ENCODE assay signal across 8 cellular contexts in the genomic region with DNA sequence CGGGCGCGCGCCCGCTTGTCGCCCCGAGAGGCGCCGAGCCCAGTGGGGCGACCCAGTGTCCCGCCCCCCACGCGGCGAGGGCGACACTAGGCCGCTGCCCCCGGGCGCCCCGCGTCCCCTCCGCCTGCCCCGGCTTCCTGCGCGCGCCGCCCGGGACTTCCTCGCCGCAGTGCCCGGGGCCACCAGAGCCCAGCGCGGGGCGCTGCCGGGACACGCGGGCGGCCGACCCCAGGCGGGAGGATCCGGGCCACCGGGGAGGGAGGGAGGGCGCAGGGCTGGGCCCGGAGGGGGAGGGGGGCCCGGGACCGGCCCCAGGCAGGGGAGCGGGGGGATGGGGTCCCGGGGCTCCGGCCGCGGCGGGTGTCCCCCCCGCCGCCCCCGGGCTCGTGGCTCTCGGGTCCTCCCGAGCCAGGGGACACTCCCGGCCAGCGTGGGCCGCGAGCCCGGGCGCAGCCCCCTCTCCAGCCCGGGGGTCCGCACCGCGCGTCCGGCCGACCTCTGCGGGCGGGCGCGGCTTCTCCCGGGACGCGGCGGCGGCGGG. TPM values are rescaled to one million over a fixed set of nuclear protein-coding genes. Genes with fewer than 3 reads are reported as not detected.
DNase-seq lines count a peak whose midpoint lies in the region; ATAC-seq, FAIRE-seq and TF ChIP-seq lines count a peak whose summit lies in the region.

No MANE protein-coding gene starts in this region.

- no peaks in the 10 kb centered on the region for H3K36me3 ChIP-seq in pancreas

- H3K9me3 Mint-ChIP-seq in activated T-cell treated with anti-CD3 and anti-CD28 coated beads, Interleukin-2, amount 50 U/mL, for 4 hours: peaks cover 7% of the 10 kb centered on the region

- H3K27ac ChIP-seq in pancreas: peak overlapping the region; percentile 92 to 96 (median 94)

- TF ChIP-seq CTCF in fibroblast of the aortic adventitia (IDR thresholded peaks at IDR 0.05; ENCODE audit: insufficient read depth, low read length): peak; percentile 17
- TF ChIP-seq CTCF in pancreas (IDR thresholded peaks at IDR 0.05): peak in 1 of 4 donors; percentile 23

- WGBS in pancreas, 2 donors: 1% methylated on average over 28 to 80 of the region's 80 CpGs

- FAIRE-seq in pancreas (lab: Jason Lieb, UNC): no peak

- H3K36me3 Mint-ChIP-seq in activated T-cell treated with anti-CD3 and anti-CD28 coated beads, Interleukin-2, amount 50 U/mL, for 4 hours (ENCODE audit: insufficient read depth): no peaks in the 10 kb centered on the region

- no peak overlapping the region for H3K4me3 Mint-ChIP-seq in activated T-cell treated with anti-CD3 and anti-CD28 coated beads, Interleukin-2, amount 50 U/mL, for 4 hours

- DNase-seq in EH (ENCODE audit: low read depth) (peak; percentile 61), NCI-H460 (ENCODE audit: extremely low read depth, low read depth) (peak; percentile 56), fibroblast of the aortic adventitia (ENCODE audit: low read depth) (no peak), pancreas (peak; percentile 65 to 90 (median 80)), NCI-H524 treated with DMSO at 0.1 percent for 48 hours (lab: John Stamatoyannopoulos, UW) (no peak), COLO829 (ENCODE audit: low spot score) (no peak)
- DNase-seq in activated T-cell treated with anti-CD3 and anti-CD28 coated beads, Interleukin-2, amount 50 U/mL, for 4 hours: peak; percentile 57

- intact Hi-C loops in pancreas (cut with DNase I): no loop called here

- no peaks in the 10 kb centered on the region for H3K27me3 Mint-ChIP-seq in activated T-cell treated with anti-CD3 and anti-CD28 coated beads, Interleukin-2, amount 50 U/mL, for 4 hours (ENCODE audit: low read depth)

- H3K4me1 Mint-ChIP-seq in activated T-cell treated with anti-CD3 and anti-CD28 coated beads, Interleukin-2, amount 50 U/mL, for 4 hours (ENCODE audit: low read depth): peaks cover 20% of the 10 kb centered on the region

- H3K4me1 ChIP-seq in pancreas: peaks cover 23 to 34% (median 24%) of the 10 kb centered on the region in 3 donors

- peak overlapping the region; percentile 60 for H3K4me3 ChIP-seq in fibroblast of the aortic adventitia (ENCODE audit: low read depth, low read length)
- peak overlapping the region; percentile 28 to 80 (median 66) for H3K4me3 ChIP-seq in pancreas

- H3K9me3 ChIP-seq in pancreas: no peaks in the 10 kb centered on the region

- peak; percentile 45 for ATAC-seq in GM21786 (IDR thresholded peaks at IDR 0.05; ENCODE audit: unreplicated experiment)
- ATAC-seq in activated T-cell treated with anti-CD3 and anti-CD28 coated beads, Interleukin-2, amount 50 U/mL, for 4 hours: peak; percentile 71 to 72
- ATAC-seq in pancreas: peak; percentile 13 to 53 (median 27)

- no peaks in the 10 kb centered on the region for H3K27me3 ChIP-seq in pancreas

RNA-seq across cellular contexts. Expression of a gene that starts 0.4 kb away (rescaled TPM):
- 18.6 and 21.8 TPM in 2 replicates for total RNA-seq in NCI-H460 (2014; rRNA removed; shearing (Covaris generic))
- 23.8 and 36.3 TPM in 2 replicates for polyA plus RNA-seq in NCI-H460 (2014; cell fraction: nucleus; rRNA removed)
- 1 to 10 TPM; 3.3 to 4.3 (median 4.1) TPM for total RNA-seq in activated T-cell treated with anti-CD3 and anti-CD28 coated beads, Interleukin-2, amount 50 U/mL, for 4 hours
- total RNA-seq in fibroblast of the aortic adventitia (ENCODE audit: low replicate concordance) (6.1 and 7.2 TPM in 2 replicates), pancreas (10 to 100 TPM; 17.8 to 44.1 (median 25.9) TPM)
- 10 to 100 TPM; 23.5 to 25.2 TPM for polyA plus RNA-seq in pancreas

Comparison
In these comparisons a context has a peak if more than half of its experiments do, and no peak if none do; other contexts are left out.
1. DNase-seq: peak in EH (single experiment), NCI-H460 (single experiment), activated T-cell treated with anti-CD3 and anti-CD28 coated beads, Interleukin-2, amount 50 U/mL, for 4 hours (single experiment) and pancreas (6 of 6); none in fibroblast of the aortic adventitia (single experiment), NCI-H524 treated with DMSO at 0.1 percent for 48 hours (single experiment) and COLO829 (single experiment).
2. Peak in every context shown above with its lines, with median percentiles within 50 percentile points of each other: ATAC-seq.